Comparison of ENCODE assay signal across 1 cellular context in the genomic region with DNA sequence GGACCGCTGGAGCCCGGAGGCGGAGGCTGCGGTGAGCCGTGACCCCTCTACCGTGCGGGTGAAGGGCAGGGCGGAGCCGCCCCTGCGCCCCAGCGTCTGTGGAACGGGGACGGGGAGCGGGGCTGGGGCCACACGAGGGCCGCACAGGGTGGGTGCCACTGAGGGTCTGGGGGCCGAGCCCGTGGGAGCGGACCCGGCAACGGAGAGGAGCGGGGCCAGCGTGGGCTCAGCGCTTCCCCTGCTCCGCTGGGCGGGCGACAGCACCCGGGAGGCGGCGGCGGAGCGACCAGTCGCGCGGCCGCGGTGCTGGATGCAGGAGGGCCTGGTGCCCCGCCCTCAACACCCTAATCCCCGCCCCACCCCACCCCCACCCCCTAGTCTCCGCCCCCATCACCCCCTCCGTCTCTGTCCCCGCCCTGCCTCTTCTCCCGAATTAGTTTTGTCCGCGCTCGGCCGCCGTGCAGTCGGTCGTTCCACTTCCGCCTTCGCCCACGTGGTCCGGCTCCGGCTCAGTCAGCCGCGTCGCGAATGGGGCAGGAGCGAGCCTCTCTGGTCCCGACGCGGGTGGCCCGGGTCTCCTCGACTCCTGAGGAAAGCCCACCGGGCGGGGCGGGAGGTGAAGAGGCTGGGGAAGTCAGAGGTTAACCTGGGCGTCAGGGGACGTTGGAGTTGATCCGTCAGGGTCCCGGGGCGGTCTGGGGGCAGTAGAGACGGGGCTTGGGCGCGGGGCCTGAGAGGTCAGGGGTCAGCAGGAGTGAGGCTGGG.
TF ChIP-seq lines count a peak whose summit lies in the region.

A gene (plus strand): TSS at position 512 of the 765 bp plus-strand sequence. CDS start 447 bp downstream, outside the sequence.

TF ChIP-seq in HepG2, 621 proteins besides CTCF, POLR2A, EP300 and RAD21 (continued from another document and continues in another):
- TF ChIP-seq, protein P1, sequence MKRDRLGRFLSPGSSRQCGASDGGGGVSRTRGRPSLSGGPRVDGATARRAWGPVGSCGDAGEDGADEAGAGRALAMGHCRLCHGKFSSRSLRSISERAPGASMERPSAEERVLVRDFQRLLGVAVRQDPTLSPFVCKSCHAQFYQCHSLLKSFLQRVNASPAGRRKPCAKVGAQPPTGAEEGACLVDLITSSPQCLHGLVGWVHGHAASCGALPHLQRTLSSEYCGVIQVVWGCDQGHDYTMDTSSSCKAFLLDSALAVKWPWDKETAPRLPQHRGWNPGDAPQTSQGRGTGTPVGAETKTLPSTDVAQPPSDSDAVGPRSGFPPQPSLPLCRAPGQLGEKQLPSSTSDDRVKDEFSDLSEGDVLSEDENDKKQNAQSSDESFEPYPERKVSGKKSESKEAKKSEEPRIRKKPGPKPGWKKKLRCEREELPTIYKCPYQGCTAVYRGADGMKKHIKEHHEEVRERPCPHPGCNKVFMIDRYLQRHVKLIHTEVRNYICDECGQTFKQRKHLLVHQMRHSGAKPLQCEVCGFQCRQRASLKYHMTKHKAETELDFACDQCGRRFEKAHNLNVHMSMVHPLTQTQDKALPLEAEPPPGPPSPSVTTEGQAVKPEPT (CRISPR knock-in tag; IDR thresholded peaks at IDR 0.05; ENCODE audit: low read depth): no peak; the same call in 1 of the 2 replicates
- TF ChIP-seq SRF (IDR thresholded peaks at IDR 0.05; ENCODE audit: low read depth, low read length) (no peak), RBAK (CRISPR knock-in tag; IDR thresholded peaks at IDR 0.05) (no peak), ZBTB8A (CRISPR knock-in tag; IDR thresholded peaks at IDR 0.05; ENCODE audit: borderline replicate concordance, low read depth) (peak; percentile 47; the same call in 1 of the 2 replicates), ZNF841 (CRISPR knock-in tag; IDR thresholded peaks at IDR 0.05; ENCODE audit: borderline replicate concordance) (no peak), MAF1 (CRISPR knock-in tag; IDR thresholded peaks at IDR 0.05; ENCODE audit: borderline replicate concordance) (0 out of 2 replicates have a peak, but pooled peaks have one; percentile 58), KDM1A (CRISPR knock-in tag; IDR thresholded peaks at IDR 0.05) (no peak), SRY (CRISPR knock-in tag; IDR thresholded peaks at IDR 0.05) (no peak), ZNF761 (CRISPR knock-in tag; conservative IDR thresholded peaks at IDR 0.05) (peak; percentile 13; the same call in 1 of the 2 replicates), SMAD3 (CRISPR knock-in tag; IDR thresholded peaks at IDR 0.05) (no peak), CBX2 (IDR thresholded peaks at IDR 0.05; ENCODE audit: low read depth, low read length) (no peak), CBX2 (CRISPR knock-in tag; IDR thresholded peaks at IDR 0.05; ENCODE audit: low read depth) (no peak), NR3C1 (CRISPR knock-in tag; IDR thresholded peaks at IDR 0.05) (no peak), ZFP36L1 (CRISPR knock-in tag; IDR thresholded peaks at IDR 0.05) (no peak), RFX1 (IDR thresholded peaks at IDR 0.05) (no peak), EEA1 (CRISPR knock-in tag; IDR thresholded peaks at IDR 0.05; ENCODE audit: borderline replicate concordance) (no peak), NFE2 (CRISPR knock-in tag; IDR thresholded peaks at IDR 0.05) (no peak), ZNF816 (CRISPR knock-in tag; IDR thresholded peaks at IDR 0.05; ENCODE audit: borderline replicate concordance) (no peak), CHD4 (IDR thresholded peaks at IDR 0.05; ENCODE audit: borderline replicate concordance, low read length) (no peak), KLF16 (CRISPR knock-in tag; IDR thresholded peaks at IDR 0.05) (peak in 1 of 2 experiments; percentile 72; a peak in 1 of 4 replicates), ARHGAP35 (CRISPR knock-in tag; IDR thresholded peaks at IDR 0.05; ENCODE audit: borderline replicate concordance) (no peak), ASH2L (IDR thresholded peaks at IDR 0.05; ENCODE audit: insufficient read length, low read depth, low read length) (peak; percentile 60), TP53 (CRISPR knock-in tag; conservative IDR thresholded peaks at IDR 0.05) (no peak), SP140L (CRISPR knock-in tag; IDR thresholded peaks at IDR 0.05; ENCODE audit: borderline replicate concordance) (no peak), ZNF329 (CRISPR knock-in tag; IDR thresholded peaks at IDR 0.05; ENCODE audit: low read depth) (no peak), RFX3 (CRISPR knock-in tag; IDR thresholded peaks at IDR 0.05) (no peak), AHR (CRISPR knock-in tag; IDR thresholded peaks at IDR 0.05) (no peak), ZSCAN29 (CRISPR knock-in tag; conservative IDR thresholded peaks at IDR 0.05) (no peak), ZFY (CRISPR knock-in tag; IDR thresholded peaks at IDR 0.05) (peak; percentile 61; the same call in 1 of the 2 replicates), NFE2L1 (CRISPR knock-in tag; IDR thresholded peaks at IDR 0.05; ENCODE audit: borderline replicate concordance) (no peak), POGZ (CRISPR knock-in tag; IDR thresholded peaks at IDR 0.05) (peak; percentile 69; the same call in 1 of the 2 replicates), ZNF788 (CRISPR knock-in tag; IDR thresholded peaks at IDR 0.05; ENCODE audit: borderline replicate concordance) (peak; percentile 54; the same call in 1 of the 2 replicates), SP2 (CRISPR knock-in tag; IDR thresholded peaks at IDR 0.05) (no peak), WIZ (CRISPR knock-in tag; IDR thresholded peaks at IDR 0.05) (no peak), MAFG (CRISPR knock-in tag; IDR thresholded peaks at IDR 0.05) (no peak), ZNF264 (CRISPR knock-in tag; IDR thresholded peaks at IDR 0.05) (no peak), TCF12 (IDR thresholded peaks at IDR 0.05) (no peak), TCF12 (CRISPR knock-in tag; IDR thresholded peaks at IDR 0.05) (no peak), ETV6 (CRISPR knock-in tag; conservative IDR thresholded peaks at IDR 0.05) (no peak; the same call in 1 of the 2 replicates), ETV5 (CRISPR knock-in tag; IDR thresholded peaks at IDR 0.05; ENCODE audit: borderline replicate concordance) (peak; percentile 66), ZNF773 (CRISPR knock-in tag; IDR thresholded peaks at IDR 0.05; ENCODE audit: borderline replicate concordance) (no peak), ZNF234 (CRISPR knock-in tag; conservative IDR thresholded peaks at IDR 0.05) (no peak), KLF9 (CRISPR knock-in tag; IDR thresholded peaks at IDR 0.05; ENCODE audit: low read depth) (no peak), ZNF3 (CRISPR knock-in tag; IDR thresholded peaks at IDR 0.05) (no peak), ZNF558 (CRISPR knock-in tag; IDR thresholded peaks at IDR 0.05; ENCODE audit: borderline replicate concordance) (peak; percentile 82; the same call in 1 of the 2 replicates), ZNF782 (CRISPR knock-in tag; IDR thresholded peaks at IDR 0.05; ENCODE audit: borderline replicate concordance) (no peak), ZNF619 (CRISPR knock-in tag; IDR thresholded peaks at IDR 0.05) (no peak)
- TF ChIP-seq, protein P2, sequence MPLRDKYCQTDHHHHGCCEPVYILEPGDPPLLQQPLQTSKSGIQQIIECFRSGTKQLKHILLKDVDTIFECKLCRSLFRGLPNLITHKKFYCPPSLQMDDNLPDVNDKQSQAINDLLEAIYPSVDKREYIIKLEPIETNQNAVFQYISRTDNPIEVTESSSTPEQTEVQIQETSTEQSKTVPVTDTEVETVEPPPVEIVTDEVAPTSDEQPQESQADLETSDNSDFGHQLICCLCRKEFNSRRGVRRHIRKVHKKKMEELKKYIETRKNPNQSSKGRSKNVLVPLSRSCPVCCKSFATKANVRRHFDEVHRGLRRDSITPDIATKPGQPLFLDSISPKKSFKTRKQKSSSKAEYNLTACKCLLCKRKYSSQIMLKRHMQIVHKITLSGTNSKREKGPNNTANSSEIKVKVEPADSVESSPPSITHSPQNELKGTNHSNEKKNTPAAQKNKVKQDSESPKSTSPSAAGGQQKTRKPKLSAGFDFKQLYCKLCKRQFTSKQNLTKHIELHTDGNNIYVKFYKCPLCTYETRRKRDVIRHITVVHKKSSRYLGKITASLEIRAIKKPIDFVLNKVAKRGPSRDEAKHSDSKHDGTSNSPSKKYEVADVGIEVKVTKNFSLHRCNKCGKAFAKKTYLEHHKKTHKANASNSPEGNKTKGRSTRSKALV (CRISPR knock-in tag; IDR thresholded peaks at IDR 0.05): 0 out of 2 replicates have a peak, but pooled peaks have one; percentile 35
- TF ChIP-seq, protein P3, sequence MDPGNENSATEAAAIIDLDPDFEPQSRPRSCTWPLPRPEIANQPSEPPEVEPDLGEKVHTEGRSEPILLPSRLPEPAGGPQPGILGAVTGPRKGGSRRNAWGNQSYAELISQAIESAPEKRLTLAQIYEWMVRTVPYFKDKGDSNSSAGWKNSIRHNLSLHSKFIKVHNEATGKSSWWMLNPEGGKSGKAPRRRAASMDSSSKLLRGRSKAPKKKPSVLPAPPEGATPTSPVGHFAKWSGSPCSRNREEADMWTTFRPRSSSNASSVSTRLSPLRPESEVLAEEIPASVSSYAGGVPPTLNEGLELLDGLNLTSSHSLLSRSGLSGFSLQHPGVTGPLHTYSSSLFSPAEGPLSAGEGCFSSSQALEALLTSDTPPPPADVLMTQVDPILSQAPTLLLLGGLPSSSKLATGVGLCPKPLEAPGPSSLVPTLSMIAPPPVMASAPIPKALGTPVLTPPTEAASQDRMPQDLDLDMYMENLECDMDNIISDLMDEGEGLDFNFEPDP (CRISPR knock-in tag; conservative IDR thresholded peaks at IDR 0.05): no peak
- TF ChIP-seq, protein P4, sequence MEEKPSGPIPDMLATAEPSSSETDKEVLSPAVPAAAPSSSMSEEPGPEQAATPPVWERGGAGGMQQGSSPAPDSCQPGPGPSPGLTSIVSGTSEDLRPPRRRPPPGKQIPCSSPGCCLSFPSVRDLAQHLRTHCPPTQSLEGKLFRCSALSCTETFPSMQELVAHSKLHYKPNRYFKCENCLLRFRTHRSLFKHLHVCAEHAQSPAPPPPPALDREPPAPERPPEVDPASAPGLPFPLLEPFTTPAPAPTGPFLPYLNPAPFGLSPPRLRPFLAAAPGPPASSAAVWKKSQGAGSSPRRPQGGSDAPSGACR (CRISPR knock-in tag; IDR thresholded peaks at IDR 0.05): peak; percentile 85
- TF ChIP-seq, protein P5, sequence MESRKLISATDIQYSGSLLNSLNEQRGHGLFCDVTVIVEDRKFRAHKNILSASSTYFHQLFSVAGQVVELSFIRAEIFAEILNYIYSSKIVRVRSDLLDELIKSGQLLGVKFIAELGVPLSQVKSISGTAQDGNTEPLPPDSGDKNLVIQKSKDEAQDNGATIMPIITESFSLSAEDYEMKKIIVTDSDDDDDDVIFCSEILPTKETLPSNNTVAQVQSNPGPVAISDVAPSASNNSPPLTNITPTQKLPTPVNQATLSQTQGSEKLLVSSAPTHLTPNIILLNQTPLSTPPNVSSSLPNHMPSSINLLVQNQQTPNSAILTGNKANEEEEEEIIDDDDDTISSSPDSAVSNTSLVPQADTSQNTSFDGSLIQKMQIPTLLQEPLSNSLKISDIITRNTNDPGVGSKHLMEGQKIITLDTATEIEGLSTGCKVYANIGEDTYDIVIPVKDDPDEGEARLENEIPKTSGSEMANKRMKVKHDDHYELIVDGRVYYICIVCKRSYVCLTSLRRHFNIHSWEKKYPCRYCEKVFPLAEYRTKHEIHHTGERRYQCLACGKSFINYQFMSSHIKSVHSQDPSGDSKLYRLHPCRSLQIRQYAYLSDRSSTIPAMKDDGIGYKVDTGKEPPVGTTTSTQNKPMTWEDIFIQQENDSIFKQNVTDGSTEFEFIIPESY (CRISPR knock-in tag; IDR thresholded peaks at IDR 0.05): no peak
- TF ChIP-seq, protein P6, sequence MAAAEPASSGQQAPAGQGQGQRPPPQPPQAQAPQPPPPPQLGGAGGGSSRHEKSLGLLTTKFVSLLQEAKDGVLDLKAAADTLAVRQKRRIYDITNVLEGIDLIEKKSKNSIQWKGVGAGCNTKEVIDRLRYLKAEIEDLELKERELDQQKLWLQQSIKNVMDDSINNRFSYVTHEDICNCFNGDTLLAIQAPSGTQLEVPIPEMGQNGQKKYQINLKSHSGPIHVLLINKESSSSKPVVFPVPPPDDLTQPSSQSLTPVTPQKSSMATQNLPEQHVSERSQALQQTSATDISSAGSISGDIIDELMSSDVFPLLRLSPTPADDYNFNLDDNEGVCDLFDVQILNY (CRISPR knock-in tag; conservative IDR thresholded peaks at IDR 0.05): peak; percentile 71
- TF ChIP-seq, protein P7, sequence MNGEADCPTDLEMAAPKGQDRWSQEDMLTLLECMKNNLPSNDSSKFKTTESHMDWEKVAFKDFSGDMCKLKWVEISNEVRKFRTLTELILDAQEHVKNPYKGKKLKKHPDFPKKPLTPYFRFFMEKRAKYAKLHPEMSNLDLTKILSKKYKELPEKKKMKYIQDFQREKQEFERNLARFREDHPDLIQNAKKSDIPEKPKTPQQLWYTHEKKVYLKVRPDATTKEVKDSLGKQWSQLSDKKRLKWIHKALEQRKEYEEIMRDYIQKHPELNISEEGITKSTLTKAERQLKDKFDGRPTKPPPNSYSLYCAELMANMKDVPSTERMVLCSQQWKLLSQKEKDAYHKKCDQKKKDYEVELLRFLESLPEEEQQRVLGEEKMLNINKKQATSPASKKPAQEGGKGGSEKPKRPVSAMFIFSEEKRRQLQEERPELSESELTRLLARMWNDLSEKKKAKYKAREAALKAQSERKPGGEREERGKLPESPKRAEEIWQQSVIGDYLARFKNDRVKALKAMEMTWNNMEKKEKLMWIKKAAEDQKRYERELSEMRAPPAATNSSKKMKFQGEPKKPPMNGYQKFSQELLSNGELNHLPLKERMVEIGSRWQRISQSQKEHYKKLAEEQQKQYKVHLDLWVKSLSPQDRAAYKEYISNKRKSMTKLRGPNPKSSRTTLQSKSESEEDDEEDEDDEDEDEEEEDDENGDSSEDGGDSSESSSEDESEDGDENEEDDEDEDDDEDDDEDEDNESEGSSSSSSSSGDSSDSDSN (CRISPR knock-in tag; IDR thresholded peaks at IDR 0.05): peak; percentile 58; the same call in 1 of the 2 replicates
- TF ChIP-seq, protein P8, sequence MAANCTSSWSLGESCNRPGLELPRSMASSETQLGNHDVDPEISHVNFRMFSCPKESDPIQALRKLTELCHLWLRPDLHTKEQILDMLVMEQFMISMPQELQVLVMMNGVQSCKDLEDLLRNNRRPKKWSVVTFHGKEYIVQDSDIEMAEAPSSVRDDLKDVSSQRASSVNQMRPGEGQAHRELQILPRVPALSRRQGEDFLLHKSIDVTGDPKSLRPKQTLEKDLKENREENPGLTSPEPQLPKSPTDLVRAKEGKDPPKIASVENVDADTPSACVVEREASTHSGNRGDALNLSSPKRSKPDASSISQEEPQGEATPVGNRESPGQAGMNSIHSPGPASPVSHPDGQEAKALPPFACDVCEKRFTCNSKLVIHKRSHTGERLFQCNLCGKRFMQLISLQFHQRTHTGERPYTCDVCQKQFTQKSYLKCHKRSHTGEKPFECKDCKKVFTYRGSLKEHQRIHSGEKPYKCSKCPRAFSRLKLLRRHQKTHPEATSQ (CRISPR knock-in tag; IDR thresholded peaks at IDR 0.05; ENCODE audit: borderline replicate concordance): no peak; the same call in 1 of the 2 replicates
- TF ChIP-seq, protein P9, sequence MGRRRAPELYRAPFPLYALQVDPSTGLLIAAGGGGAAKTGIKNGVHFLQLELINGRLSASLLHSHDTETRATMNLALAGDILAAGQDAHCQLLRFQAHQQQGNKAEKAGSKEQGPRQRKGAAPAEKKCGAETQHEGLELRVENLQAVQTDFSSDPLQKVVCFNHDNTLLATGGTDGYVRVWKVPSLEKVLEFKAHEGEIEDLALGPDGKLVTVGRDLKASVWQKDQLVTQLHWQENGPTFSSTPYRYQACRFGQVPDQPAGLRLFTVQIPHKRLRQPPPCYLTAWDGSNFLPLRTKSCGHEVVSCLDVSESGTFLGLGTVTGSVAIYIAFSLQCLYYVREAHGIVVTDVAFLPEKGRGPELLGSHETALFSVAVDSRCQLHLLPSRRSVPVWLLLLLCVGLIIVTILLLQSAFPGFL (CRISPR knock-in tag; IDR thresholded peaks at IDR 0.05): peak; percentile 84; the same call in 1 of the 2 replicates
